29 cellular contexts compared by ENCODE assay signal in genomic region chr3:124699033-124699432, GRCh38.
"Had no signal": no experiment of that assay in that cellular context is flagged by ENCODE, and none has a peak within 500 bp of the region (broad histone marks: within the 10 kb centered on the region; RNA-seq: fewer than 3 reads in every experiment).

No MANE protein-coding gene starts in this region.

- H3K4me3 ChIP-seq: SJSA1 had no signal

- H3K9me3 Mint-ChIP-seq: activated CD4-positive, alpha-beta T cell treated with anti-CD3 and anti-CD28 coated beads, Interleukin-2, amount 10 ng/mL, durations not matched to agents 24 days and 14 days; activated naive CD4-positive, alpha-beta T cell treated with anti-CD3 and anti-CD28 coated beads, Interleukin-2, amount 50 U/mL, for 72 hours; activated T-cell treated with anti-CD3 and anti-CD28 coated beads, Interleukin-2, amount 50 U/mL, for 24 hours; activated T-helper 2 cell treated with anti-CD3 and anti-CD28 coated beads, Interferon-gamma antibody, Interleukin-2, Interleukin-4, amounts not matched to agents 10 μg/mL and 5 μg/mL and 100 μg/mL, durations not matched to agents 14 hours and 24 hours and 36 hours; T-helper 2 cell treated with Interferon-gamma antibody and Interleukin-4, amounts not matched to agents 5 μg/mL and 100 μg/mL, for 36 hours had no signal

- H3K36me3 Mint-ChIP-seq: activated naive CD4-positive, alpha-beta T cell treated with anti-CD3 and anti-CD28 coated beads, Interleukin-2, amount 50 U/mL, for 72 hours had no signal

- ATAC-seq: activated CD8-positive, alpha-beta T cell treated with anti-CD3 and anti-CD28 coated beads, Interleukin-2, amount 10 ng/mL, durations not matched to agents 7 days and 5 days; activated naive CD4-positive, alpha-beta T cell treated with anti-CD3 and anti-CD28 coated beads, Interleukin-2, amount 50 U/mL, for 72 hours; PC-3; SK-N-SH treated with all-trans-retinoic acid at 6 μM for 48 hours had no signal

- H3K4me3 Mint-ChIP-seq: activated CD4-positive, alpha-beta T cell treated with anti-CD3 and anti-CD28 coated beads, Interleukin-2, amount 10 ng/mL, durations not matched to agents 24 days and 14 days; activated CD8-positive, alpha-beta T cell treated with anti-CD3 and anti-CD28 coated beads, Interleukin-2, amount 10 ng/mL, durations not matched to agents 7 days and 5 days; activated T-cell treated with anti-CD3 and anti-CD28 coated beads, Interleukin-2, amount 50 U/mL, for 24 hours; T-helper 2 cell treated with Interferon-gamma antibody and Interleukin-4, amounts not matched to agents 5 μg/mL and 100 μg/mL, for 36 hours had no signal

- H3K9me3 ChIP-seq: Peyer's patch, SJSA1 had no signal

- H3K9ac ChIP-seq: KMS-11 had no signal

- H3K27ac ChIP-seq: brain microvascular endothelial cell, KMS-11, SJSA1 had no signal

- H3K27me3 ChIP-seq: brain microvascular endothelial cell, Peyer's patch, SJSA1 had no signal

- H3K4me1 Mint-ChIP-seq: activated CD4-positive, alpha-beta T cell treated with anti-CD3 and anti-CD28 coated beads, Interleukin-2, amount 10 ng/mL, durations not matched to agents 24 days and 14 days had no signal

- DNase-seq: activated CD4-positive, alpha-beta T cell treated with anti-CD3 and anti-CD28 coated beads, Interleukin-2, amount 10 ng/mL, durations not matched to agents 24 days and 14 days; activated CD4-positive, alpha-beta T cell treated with anti-CD3 and anti-CD28 coated beads, Interleukin-2, amount 50 U/mL, for 48 hours; activated CD8-positive, alpha-beta T cell treated with anti-CD3 and anti-CD28 coated beads, Interleukin-2, amount 10 ng/mL, durations not matched to agents 7 days and 5 days; activated gamma-delta T cell; activated naive CD4-positive, alpha-beta T cell treated with Interleukin-2 at 50 U/mL for 16 hours; activated T-cell treated with anti-CD3 and anti-CD28 coated beads, Interleukin-2, amount 50 U/mL, for 24 hours; anterior cingulate cortex; brain microvascular endothelial cell; central memory CD4-positive, alpha-beta T cell; NCI-H1092 treated with DMSO at 0.1 percent for 48 hours; NCI-H1417; NCI-H146; NCI-H187; NCI-H2029 treated with DMSO at 0.1 percent for 48 hours; NCI-H2171; NCI-H510A; NCI-H526; NCI-H748 treated with DMSO at 0.1 percent for 48 hours; NK-92 treated with Interleukin-12 subunit alpha and Interleukin-12 subunit beta, amount 100 ng/mL, for 24 hours; PC-3; RPMI8226; SHP77 treated with DMSO at 0.1 percent for 48 hours had no signal

- H3K27ac Mint-ChIP-seq: activated CD4-positive, alpha-beta T cell treated with anti-CD3 and anti-CD28 coated beads, Interleukin-2, amount 10 ng/mL, durations not matched to agents 24 days and 14 days; activated CD8-positive, alpha-beta T cell treated with anti-CD3 and anti-CD28 coated beads, Interleukin-2, amount 10 ng/mL, durations not matched to agents 7 days and 5 days; activated naive CD4-positive, alpha-beta T cell treated with anti-CD3 and anti-CD28 coated beads, Interleukin-2, amount 50 U/mL, for 72 hours; activated T-cell treated with anti-CD3 and anti-CD28 coated beads, Interleukin-2, amount 50 U/mL, for 24 hours; activated T-helper 2 cell treated with anti-CD3 and anti-CD28 coated beads, Interferon-gamma antibody, Interleukin-2, Interleukin-4, amounts not matched to agents 10 μg/mL and 5 μg/mL and 100 μg/mL, durations not matched to agents 14 hours and 24 hours and 36 hours; T-helper 2 cell treated with Interferon-gamma antibody and Interleukin-4, amounts not matched to agents 5 μg/mL and 100 μg/mL, for 36 hours had no signal

- H3K36me3 ChIP-seq: brain microvascular endothelial cell, Peyer's patch, SJSA1 had no signal
